ENCODE assay signal across 8 cellular contexts in genomic region chr6:47309326-47310130, GRCh38. TPM values are rescaled to one million over a fixed set of nuclear protein-coding genes. Genes with fewer than 3 reads are reported as not detected.
DNase-seq lines count a peak whose midpoint lies in the region; ATAC-seq and TF ChIP-seq lines count a peak whose summit lies in the region.

A gene with protein sequence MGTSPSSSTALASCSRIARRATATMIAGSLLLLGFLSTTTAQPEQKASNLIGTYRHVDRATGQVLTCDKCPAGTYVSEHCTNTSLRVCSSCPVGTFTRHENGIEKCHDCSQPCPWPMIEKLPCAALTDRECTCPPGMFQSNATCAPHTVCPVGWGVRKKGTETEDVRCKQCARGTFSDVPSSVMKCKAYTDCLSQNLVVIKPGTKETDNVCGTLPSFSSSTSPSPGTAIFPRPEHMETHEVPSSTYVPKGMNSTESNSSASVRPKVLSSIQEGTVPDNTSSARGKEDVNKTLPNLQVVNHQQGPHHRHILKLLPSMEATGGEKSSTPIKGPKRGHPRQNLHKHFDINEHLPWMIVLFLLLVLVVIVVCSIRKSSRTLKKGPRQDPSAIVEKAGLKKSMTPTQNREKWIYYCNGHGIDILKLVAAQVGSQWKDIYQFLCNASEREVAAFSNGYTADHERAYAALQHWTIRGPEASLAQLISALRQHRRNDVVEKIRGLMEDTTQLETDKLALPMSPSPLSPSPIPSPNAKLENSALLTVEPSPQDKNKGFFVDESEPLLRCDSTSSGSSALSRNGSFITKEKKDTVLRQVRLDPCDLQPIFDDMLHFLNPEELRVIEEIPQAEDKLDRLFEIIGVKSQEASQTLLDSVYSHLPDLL (minus strand): TSS chr6:47309905. CDS start chr6:47309511, 394 bp downstream.

- peaks cover 20% of the 10 kb centered on the region for H3K36me3 Mint-ChIP-seq in WTC11
- peaks cover 2% of the 10 kb centered on the region for H3K36me3 Mint-ChIP-seq in central memory CD8-positive, alpha-beta T cell (ENCODE audit: insufficient read depth)

- POLR2A ChIA-PET in AG04449 (lab: Yijun Ruan, JAX) (no interaction called here), WTC11 (lab: Charles Lee) (interaction anchor here (0.5 to 0.7 kb wide), 2 partner anchors 67 to 88 kb away, joined by 3 to 5 read pairs; no protein-coding TSS in a partner anchor)

- peak within 1 kb of the TSS; percentile 75 for H3K4me3 ChIP-seq in AG04449 (ENCODE audit: low read depth, low read length)

- peak; percentile 94 for TF ChIP-seq CTCF in AG04449 (IDR thresholded peaks at IDR 0.05; ENCODE audit: insufficient read depth, low read length, missing control alignments)
- TF ChIP-seq CTCF in WTC11 (IDR thresholded peaks at IDR 0.05), result peak; percentile 85

- H3K9me3 Mint-ChIP-seq in WTC11, result peaks cover 30% of the 10 kb centered on the region
- no peaks in the 10 kb centered on the region for H3K9me3 Mint-ChIP-seq in central memory CD8-positive, alpha-beta T cell

- peak within 1 kb of the TSS; percentile 81 for H3K4me3 Mint-ChIP-seq in WTC11
- peak within 1 kb of the TSS; percentile 60 for H3K4me3 Mint-ChIP-seq in central memory CD8-positive, alpha-beta T cell

- no peak within 1 kb of the TSS for H3K27ac Mint-ChIP-seq in WTC11
- H3K27ac Mint-ChIP-seq in central memory CD8-positive, alpha-beta T cell (ENCODE audit: low read depth), result no peak within 1 kb of the TSS

- DNase-seq in AG04449 (ENCODE audit: low read depth, low spot score) (peak; percentile 21), NCI-H2171 treated with DMSO at 0.1 percent for 48 hours (lab: John Stamatoyannopoulos, UW) (peak; percentile 87), WTC11 (ENCODE audit: low spot score) (peak; percentile 93), iris pigment epithelial cell (ENCODE audit: low read depth) (peak; percentile 89)
- peak; percentile 30 to 31 for DNase-seq in central memory CD8-positive, alpha-beta T cell (ENCODE audit: low spot score in 2 of 2)
- DNase-seq in stimulated activated CD4-positive, alpha-beta T cell treated with anti-CD3 and anti-CD28 coated beads, Interleukin-12 subunit alpha, Interleukin-12 subunit beta, amount 100 ng/mL, for 24 hours (ENCODE audit: low read depth in 2 of 2), result peak; percentile 68 to 82

- CTCF ChIA-PET in AG04449 (lab: Yijun Ruan, JAX), result interaction anchor here (0.6 to 15.2 kb wide), 18 partner anchors 9 to 282 kb away, joined by 3 to 331 read pairs (median 4); no protein-coding TSS in a partner anchor
- CTCF ChIA-PET in WTC11 (lab: Charles Lee), result interaction anchor here (0.6 to 2.1 kb wide), 4 partner anchors 13 to 231 kb away, joined by 3 to 8 read pairs (median 3); no protein-coding TSS in a partner anchor

- H3K4me1 Mint-ChIP-seq in WTC11, result peaks cover 39% of the 10 kb centered on the region
- H3K4me1 Mint-ChIP-seq in central memory CD8-positive, alpha-beta T cell, result no peaks in the 10 kb centered on the region

- no peaks in the 10 kb centered on the region; the same call in 1 of the 2 replicates for H3K27me3 Mint-ChIP-seq in WTC11 (ENCODE audit: low read depth)
- peaks cover 75% of the 10 kb centered on the region for H3K27me3 Mint-ChIP-seq in central memory CD8-positive, alpha-beta T cell

- ATAC-seq in GM18867 (IDR thresholded peaks at IDR 0.05; ENCODE audit: unreplicated experiment) (peak; percentile 100), HG03103 (IDR thresholded peaks at IDR 0.05; ENCODE audit: low read depth, unreplicated experiment) (peak; percentile 99), WTC11 (peak; percentile 89)
- peak; percentile 66 for ATAC-seq in central memory CD8-positive, alpha-beta T cell (replicated peaks; ENCODE audit: extremely low read depth, poor library complexity, severe bottlenecking)

TF ChIP-seq in WTC11, 78 proteins besides CTCF, POLR2A, EP300 and RAD21 (continues in another document):
- TF ChIP-seq SMAD4 (CRISPR knock-in tag; IDR thresholded peaks at IDR 0.05), result no peak
- 0 out of 2 replicates have a peak, but pooled peaks have one; percentile 66 for TF ChIP-seq E2F5 (CRISPR knock-in tag; IDR thresholded peaks at IDR 0.05)
- TF ChIP-seq, protein P1, sequence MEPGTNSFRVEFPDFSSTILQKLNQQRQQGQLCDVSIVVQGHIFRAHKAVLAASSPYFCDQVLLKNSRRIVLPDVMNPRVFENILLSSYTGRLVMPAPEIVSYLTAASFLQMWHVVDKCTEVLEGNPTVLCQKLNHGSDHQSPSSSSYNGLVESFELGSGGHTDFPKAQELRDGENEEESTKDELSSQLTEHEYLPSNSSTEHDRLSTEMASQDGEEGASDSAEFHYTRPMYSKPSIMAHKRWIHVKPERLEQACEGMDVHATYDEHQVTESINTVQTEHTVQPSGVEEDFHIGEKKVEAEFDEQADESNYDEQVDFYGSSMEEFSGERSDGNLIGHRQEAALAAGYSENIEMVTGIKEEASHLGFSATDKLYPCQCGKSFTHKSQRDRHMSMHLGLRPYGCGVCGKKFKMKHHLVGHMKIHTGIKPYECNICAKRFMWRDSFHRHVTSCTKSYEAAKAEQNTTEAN (CRISPR knock-in tag; IDR thresholded peaks at IDR 0.05), result peak; percentile 91; the same call in 1 of the 2 replicates
- no peak for TF ChIP-seq ZNF671 (CRISPR knock-in tag; IDR thresholded peaks at IDR 0.05)
- TF ChIP-seq, protein P2, sequence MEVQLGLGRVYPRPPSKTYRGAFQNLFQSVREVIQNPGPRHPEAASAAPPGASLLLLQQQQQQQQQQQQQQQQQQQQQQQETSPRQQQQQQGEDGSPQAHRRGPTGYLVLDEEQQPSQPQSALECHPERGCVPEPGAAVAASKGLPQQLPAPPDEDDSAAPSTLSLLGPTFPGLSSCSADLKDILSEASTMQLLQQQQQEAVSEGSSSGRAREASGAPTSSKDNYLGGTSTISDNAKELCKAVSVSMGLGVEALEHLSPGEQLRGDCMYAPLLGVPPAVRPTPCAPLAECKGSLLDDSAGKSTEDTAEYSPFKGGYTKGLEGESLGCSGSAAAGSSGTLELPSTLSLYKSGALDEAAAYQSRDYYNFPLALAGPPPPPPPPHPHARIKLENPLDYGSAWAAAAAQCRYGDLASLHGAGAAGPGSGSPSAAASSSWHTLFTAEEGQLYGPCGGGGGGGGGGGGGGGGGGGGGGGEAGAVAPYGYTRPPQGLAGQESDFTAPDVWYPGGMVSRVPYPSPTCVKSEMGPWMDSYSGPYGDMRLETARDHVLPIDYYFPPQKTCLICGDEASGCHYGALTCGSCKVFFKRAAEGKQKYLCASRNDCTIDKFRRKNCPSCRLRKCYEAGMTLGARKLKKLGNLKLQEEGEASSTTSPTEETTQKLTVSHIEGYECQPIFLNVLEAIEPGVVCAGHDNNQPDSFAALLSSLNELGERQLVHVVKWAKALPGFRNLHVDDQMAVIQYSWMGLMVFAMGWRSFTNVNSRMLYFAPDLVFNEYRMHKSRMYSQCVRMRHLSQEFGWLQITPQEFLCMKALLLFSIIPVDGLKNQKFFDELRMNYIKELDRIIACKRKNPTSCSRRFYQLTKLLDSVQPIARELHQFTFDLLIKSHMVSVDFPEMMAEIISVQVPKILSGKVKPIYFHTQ (CRISPR knock-in tag; IDR thresholded peaks at IDR 0.05), result no peak
- TF ChIP-seq GABPB1 (CRISPR knock-in tag; IDR thresholded peaks at IDR 0.05), result peak; percentile 83
- 0 out of 2 replicates have a peak, but pooled peaks have one; percentile 25 for TF ChIP-seq ZNF317 (CRISPR knock-in tag; IDR thresholded peaks at IDR 0.05; ENCODE audit: borderline replicate concordance, low read depth)
- TF ChIP-seq ZNF423 (CRISPR knock-in tag; IDR thresholded peaks at IDR 0.05), result no peak
- TF ChIP-seq ZNF416 (CRISPR knock-in tag; IDR thresholded peaks at IDR 0.05), result no peak
- TF ChIP-seq TEAD1 (CRISPR knock-in tag; IDR thresholded peaks at IDR 0.05), result peak; percentile 90
- TF ChIP-seq IRF1 (CRISPR knock-in tag; IDR thresholded peaks at IDR 0.05), result peak; percentile 68; the same call in 1 of the 2 replicates
- no peak for TF ChIP-seq SOX15 (CRISPR knock-in tag; IDR thresholded peaks at IDR 0.05)
- TF ChIP-seq, protein P3, sequence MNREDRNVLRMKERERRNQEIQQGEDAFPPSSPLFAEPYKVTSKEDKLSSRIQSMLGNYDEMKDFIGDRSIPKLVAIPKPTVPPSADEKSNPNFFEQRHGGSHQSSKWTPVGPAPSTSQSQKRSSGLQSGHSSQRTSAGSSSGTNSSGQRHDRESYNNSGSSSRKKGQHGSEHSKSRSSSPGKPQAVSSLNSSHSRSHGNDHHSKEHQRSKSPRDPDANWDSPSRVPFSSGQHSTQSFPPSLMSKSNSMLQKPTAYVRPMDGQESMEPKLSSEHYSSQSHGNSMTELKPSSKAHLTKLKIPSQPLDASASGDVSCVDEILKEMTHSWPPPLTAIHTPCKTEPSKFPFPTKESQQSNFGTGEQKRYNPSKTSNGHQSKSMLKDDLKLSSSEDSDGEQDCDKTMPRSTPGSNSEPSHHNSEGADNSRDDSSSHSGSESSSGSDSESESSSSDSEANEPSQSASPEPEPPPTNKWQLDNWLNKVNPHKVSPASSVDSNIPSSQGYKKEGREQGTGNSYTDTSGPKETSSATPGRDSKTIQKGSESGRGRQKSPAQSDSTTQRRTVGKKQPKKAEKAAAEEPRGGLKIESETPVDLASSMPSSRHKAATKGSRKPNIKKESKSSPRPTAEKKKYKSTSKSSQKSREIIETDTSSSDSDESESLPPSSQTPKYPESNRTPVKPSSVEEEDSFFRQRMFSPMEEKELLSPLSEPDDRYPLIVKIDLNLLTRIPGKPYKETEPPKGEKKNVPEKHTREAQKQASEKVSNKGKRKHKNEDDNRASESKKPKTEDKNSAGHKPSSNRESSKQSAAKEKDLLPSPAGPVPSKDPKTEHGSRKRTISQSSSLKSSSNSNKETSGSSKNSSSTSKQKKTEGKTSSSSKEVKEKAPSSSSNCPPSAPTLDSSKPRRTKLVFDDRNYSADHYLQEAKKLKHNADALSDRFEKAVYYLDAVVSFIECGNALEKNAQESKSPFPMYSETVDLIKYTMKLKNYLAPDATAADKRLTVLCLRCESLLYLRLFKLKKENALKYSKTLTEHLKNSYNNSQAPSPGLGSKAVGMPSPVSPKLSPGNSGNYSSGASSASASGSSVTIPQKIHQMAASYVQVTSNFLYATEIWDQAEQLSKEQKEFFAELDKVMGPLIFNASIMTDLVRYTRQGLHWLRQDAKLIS (CRISPR knock-in tag; IDR thresholded peaks at IDR 0.05; ENCODE audit: borderline replicate concordance), result no peak; the same call in 1 of the 2 replicates

RNA-seq across cellular contexts. Expression of the gene that starts here (rescaled TPM):
- 47.3 to 52.7 TPM (median 49.5 TPM) in 3 replicates for total RNA-seq in WTC11 (2021)

Comparison
In these comparisons a context has a peak if more than half of its experiments do, and no peak if none do; other contexts are left out.
1. Peak in every context shown above with its lines: DNase-seq, ATAC-seq and H3K4me3 ChIP-seq.
2. DNase-seq: peak in every context shown above with its lines; median percentile 93 in WTC11; 89 in iris pigment epithelial cell; 87 in NCI-H2171 treated with DMSO at 0.1 percent for 48 hours; 75 in stimulated activated CD4-positive, alpha-beta T cell treated with anti-CD3 and anti-CD28 coated beads, Interleukin-12 subunit alpha, Interleukin-12 subunit beta, amount 100 ng/mL, for 24 hours; 30 in central memory CD8-positive, alpha-beta T cell; 21 in AG04449.